Comparison of ENCODE assay signal across 18 cellular contexts in the genomic region with DNA sequence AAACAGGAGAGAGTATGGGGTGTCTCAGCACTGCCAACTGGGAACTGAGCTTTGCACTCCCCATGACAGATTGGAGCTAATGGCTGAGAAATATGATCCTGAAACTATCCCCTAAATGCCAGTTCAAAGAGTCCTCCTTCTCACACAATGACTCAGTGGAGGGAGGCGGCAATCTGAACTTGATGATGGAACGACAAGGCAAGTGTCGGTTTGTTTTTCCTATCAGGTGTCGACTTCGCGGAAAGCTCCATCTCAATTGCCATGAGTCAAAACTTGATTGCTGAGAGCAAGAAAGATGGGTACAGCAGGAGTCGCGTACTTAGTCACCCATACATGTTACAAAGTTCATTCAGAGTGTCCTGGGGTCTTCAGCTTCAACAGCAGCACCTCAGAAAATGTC. TPM values are rescaled to one million over a fixed set of nuclear protein-coding genes. Genes with fewer than 3 reads are reported as not detected.
DNase-seq lines count a peak whose midpoint lies in the region; ATAC-seq, FAIRE-seq and TF ChIP-seq lines count a peak whose summit lies in the region.
"Had no signal": no experiment of that assay in that cellular context is flagged by ENCODE, and none has a peak within 500 bp of the region (broad histone marks: within the 10 kb centered on the region; RNA-seq: fewer than 3 reads in every experiment).

No MANE protein-coding gene starts in this region.

- no TSS peak for BruUV-seq in GM12878 (replicated peaks; lab: Mats Ljungman, UMichigan)

- CTCF ChIA-PET in activated naive CD4-positive, alpha-beta T cell treated with anti-CD3 and anti-CD28 coated beads for 36 hours (lab: Charles Lee) = interaction anchor here (1.5 kb wide), 1 partner anchor 11 kb away, joined by 4 read pairs; no protein-coding TSS in a partner anchor
- CTCF ChIA-PET in GM12878 (lab: Yijun Ruan, JAX) = no interaction called here

- RAD21 ChIA-PET in GM12878 (lab: Charles Lee; ENCODE audit: unreplicated experiment) = no interaction called here

- POLR2A ChIA-PET in GM12878 (lab: Charles Lee) = no interaction called here

- H3K4me2 ChIP-seq in GM12878 (ENCODE audit: control insufficient read depth, insufficient read depth) = no peak overlapping the region
- H3K4me2 ChIP-seq in neural progenitor cell = peak overlapping the region; percentile 68

- no peak overlapping the region for H3K4me3 ChIP-seq in GM12878
- H3K4me3 ChIP-seq in neural progenitor cell = no peak overlapping the region
- no peak overlapping the region for H3K4me3 ChIP-seq in thyroid gland (replicated peaks in 1 of 3)
- H3K4me3 ChIP-seq: prostate gland, tibial artery had no signal

- H3K4me1 Mint-ChIP-seq in activated naive CD4-positive, alpha-beta T cell treated with anti-CD3 and anti-CD28 coated beads for 36 hours (ENCODE audit: low read depth) = no peaks in the 10 kb centered on the region
- peaks cover 24% of the 10 kb centered on the region for H3K4me1 Mint-ChIP-seq in neural progenitor cell
- H3K4me1 Mint-ChIP-seq: naive thymus-derived CD4-positive, alpha-beta T cell had no signal

- H3K9me3 Mint-ChIP-seq in activated naive CD4-positive, alpha-beta T cell treated with anti-CD3 and anti-CD28 coated beads for 36 hours = peaks cover 5% of the 10 kb centered on the region
- no peaks in the 10 kb centered on the region for H3K9me3 Mint-ChIP-seq in neural progenitor cell

- H3K9ac ChIP-seq in GM12878 (ENCODE audit: control insufficient read depth, insufficient read depth, low read length) (no peak overlapping the region), neural progenitor cell (no peak overlapping the region)

- TF ChIP-seq POLR2A in GM12878 (IDR thresholded peaks at IDR 0.05; ENCODE audit: low read depth, low read length) = no peak
- TF ChIP-seq POLR2A in thyroid gland (IDR thresholded peaks at IDR 0.05) = no peak

- no peak for TF ChIP-seq EP300 in GM12878 (IDR thresholded peaks at IDR 0.05; ENCODE audit: borderline replicate concordance in 1 of 2, control insufficient read depth in 1 of 2, low read depth in 2 of 2, low read length in 2 of 2)

- H3K27ac Mint-ChIP-seq in activated naive CD4-positive, alpha-beta T cell treated with anti-CD3 and anti-CD28 coated beads for 36 hours = no peak overlapping the region
- H3K27ac Mint-ChIP-seq in neural progenitor cell = peak overlapping the region; percentile 43
- H3K27ac Mint-ChIP-seq: naive thymus-derived CD4-positive, alpha-beta T cell had no signal

- H2AFZ ChIP-seq in GM12878 (ENCODE audit: control insufficient read depth, low read depth, low read length) (no peak overlapping the region), neural progenitor cell (replicated peaks) (peak overlapping the region; percentile 64)

- TF ChIP-seq CTCF in GM12878 (IDR thresholded peaks at IDR 0.05 in 2 of 3, conservative IDR thresholded peaks at IDR 0.05 in 1 of 3; ENCODE audit: control insufficient read depth in 2 of 3, extremely low read depth in 1 of 3, insufficient read depth in 1 of 3, low read depth in 3 of 3, low read length in 3 of 3) (no peak), neural progenitor cell (IDR thresholded peaks at IDR 0.05) (no peak), thyroid gland (IDR thresholded peaks at IDR 0.05) (no peak)

- H3K36me3 ChIP-seq in GM12878 (ENCODE audit: control insufficient read depth in 2 of 2, insufficient read depth in 2 of 2, low read length in 1 of 2) (no peaks in the 10 kb centered on the region), neural progenitor cell (no peaks in the 10 kb centered on the region), thyroid gland (no peaks in the 10 kb centered on the region)
- H3K36me3 ChIP-seq: prostate gland, tibial artery had no signal

- DNase-seq in activated naive CD4-positive, alpha-beta T cell treated with anti-CD3 and anti-CD28 coated beads for 36 hours = peak; percentile 34
- no peak for DNase-seq in activated naive CD4-positive, alpha-beta T cell (lab: John Stamatoyannopoulos, UW)
- peak; percentile 68 for DNase-seq in NCI-H2107 treated with DMSO at 0.1 percent for 48 hours (lab: John Stamatoyannopoulos, UW; ENCODE audit: unreplicated experiment)
- DNase-seq in GM12878 (ENCODE audit: low read depth, low spot score) = no peak
- no peak for DNase-seq in neural progenitor cell (ENCODE audit: low spot score)
- no peak for DNase-seq in thyroid gland
- DNase-seq in NCI-H345 treated with DMSO at 0.1 percent for 48 hours (lab: John Stamatoyannopoulos, UW; ENCODE audit: unreplicated experiment) = no peak
- DNase-seq in NCI-H1048 (lab: John Stamatoyannopoulos, UW) = no peak
- DNase-seq: activated gamma-delta T cell; COR-L47; hippocampal formation; left ventricle myocardium superior; naive thymus-derived CD4-positive, alpha-beta T cell; NCI-H2081 treated with DMSO at 0.1 percent for 48 hours; SHP77 treated with DMSO at 0.1 percent for 48 hours; tibial artery had no signal

- FAIRE-seq in GM12878 (lab: Jason Lieb, UNC) = no peak

- peaks cover 13% of the 10 kb centered on the region for H3F3A ChIP-seq in neural progenitor cell (ENCODE audit: low read depth)

- 10% methylated on average over 8 of the region's 8 CpGs for WGBS in GM12878 (ENCODE audit: insufficient coverage, insufficient replicate concordance, low lambda C conversion rate, missing lambda C conversion rate)
- WGBS in thyroid gland, 2 donors = 39% methylated on average over 8 of the region's 8 CpGs

- H3K79me2 ChIP-seq in GM12878 (ENCODE audit: control insufficient read depth, insufficient read depth, low read length) = no peaks in the 10 kb centered on the region
- no peaks in the 10 kb centered on the region for H3K79me2 ChIP-seq in neural progenitor cell (ENCODE audit: low read depth)

- no peak for TF ChIP-seq RAD21 in GM12878 (IDR thresholded peaks at IDR 0.05; ENCODE audit: insufficient read depth, low read depth, low read length)

- H4K20me1 ChIP-seq in GM12878 (ENCODE audit: control insufficient read depth, insufficient read depth) (no peaks in the 10 kb centered on the region), neural progenitor cell (ENCODE audit: low read depth) (no peaks in the 10 kb centered on the region)

- ATAC-seq in GM12878 = no peak
- ATAC-seq: left ventricle myocardium superior; naive thymus-derived CD4-positive, alpha-beta T cell had no signal

- H3K27me3 ChIP-seq in GM12878 (replicated peaks in 1 of 2; ENCODE audit: control insufficient read depth in 2 of 2, insufficient read depth in 2 of 2, low read length in 1 of 2) (no peaks in the 10 kb centered on the region), neural progenitor cell (peaks cover 9% of the 10 kb centered on the region), thyroid gland (no peaks in the 10 kb centered on the region)
- H3K27me3 ChIP-seq: tibial artery had no signal

- intact Hi-C loops in activated naive CD4-positive, alpha-beta T cell treated with anti-CD3 and anti-CD28 coated beads for 36 hours (cut with micrococcal nuclease) = no loop called here
- intact Hi-C loops in GM12878 (cut with micrococcal nuclease; ENCODE audit: unreplicated experiment) = no loop called here
- intact Hi-C loops in thyroid gland (cut with DNase I) = no loop called here

- H3K4me3 Mint-ChIP-seq in activated naive CD4-positive, alpha-beta T cell treated with anti-CD3 and anti-CD28 coated beads for 36 hours = no peak overlapping the region
- peak overlapping the region; percentile 36 for H3K4me3 Mint-ChIP-seq in neural progenitor cell
- H3K4me3 Mint-ChIP-seq: naive thymus-derived CD4-positive, alpha-beta T cell had no signal

- H3K4me1 ChIP-seq in GM12878 (ENCODE audit: control insufficient read depth, insufficient read depth, low read length) (no peaks in the 10 kb centered on the region), neural progenitor cell (peaks cover 16% of the 10 kb centered on the region), thyroid gland (no peaks in the 10 kb centered on the region)
- H3K4me1 ChIP-seq: prostate gland, tibial artery had no signal

- SMC1A ChIA-PET in GM12878 (lab: Charles Lee; ENCODE audit: uncharacterized antibody, unreplicated experiment) = interaction anchor here (2.4 kb wide), 1 partner anchor 11 kb away, joined by 10 read pairs; no protein-coding TSS in a partner anchor

- in situ Hi-C loops in GM12878 (cut with MboI) = no loop called here

- H3K9me3 ChIP-seq in GM12878 (replicated peaks; ENCODE audit: control insufficient read depth, insufficient read depth, low read length) (no peaks in the 10 kb centered on the region; the same call in 2 of the 3 replicates), neural progenitor cell (ENCODE audit: low read depth) (no peaks in the 10 kb centered on the region), thyroid gland (no peaks in the 10 kb centered on the region)
- H3K9me3 ChIP-seq: prostate gland, tibial artery had no signal

- H3K36me3 Mint-ChIP-seq in activated naive CD4-positive, alpha-beta T cell treated with anti-CD3 and anti-CD28 coated beads for 36 hours (ENCODE audit: low read depth) = no peaks in the 10 kb centered on the region
- no peaks in the 10 kb centered on the region for H3K36me3 Mint-ChIP-seq in neural progenitor cell

- no peak overlapping the region for H3K27ac ChIP-seq in GM12878 (ENCODE audit: control insufficient read depth, insufficient read depth)
- no peak overlapping the region for H3K27ac ChIP-seq in neural progenitor cell
- no peak overlapping the region for H3K27ac ChIP-seq in thyroid gland
- H3K27ac ChIP-seq: prostate gland, tibial artery had no signal

- peaks cover 18% of the 10 kb centered on the region for H3K27me3 Mint-ChIP-seq in activated naive CD4-positive, alpha-beta T cell treated with anti-CD3 and anti-CD28 coated beads for 36 hours (ENCODE audit: low read depth)
- no peaks in the 10 kb centered on the region for H3K27me3 Mint-ChIP-seq in neural progenitor cell (ENCODE audit: insufficient read depth, low read depth)

TF ChIP-seq in GM12878, 131 proteins besides CTCF, POLR2A, EP300 and RAD21 (continues in another document):
- no peak for TF ChIP-seq ZSCAN29 (IDR thresholded peaks at IDR 0.05)

RNA-seq across cellular contexts. Expression of gene NPY, which starts 52.5 kb away (rescaled TPM):
- total RNA-seq in activated naive CD4-positive, alpha-beta T cell treated with anti-CD3 and anti-CD28 coated beads for 36 hours = not detected
- not detected in 2 replicates for total RNA-seq in GM12878 (2013; cell fraction: nucleolus; rRNA removed)
- total RNA-seq in GM12878 (2014; rRNA removed) (not detected in 2 replicates), GM12878 (2014; rRNA removed; fragmentation: Illumina TruSeq; extraction: Trizol) (not detected in 2 replicates), GM12878 (2021) (not detected in 2 replicates), neural progenitor cell (ENCODE audit: low replicate concordance) (not detected in 2 replicates), thyroid gland (10 to 100 TPM in 1 of 4 donors, not detected in 3; 13.0 TPM)
- polyA plus RNA-seq in GM12878 (2011; ENCODE audit: low read depth) = not detected
- polyA plus RNA-seq in GM12878 (2011; rRNA removed) (not detected in 2 replicates), GM12878 (2014; fragmentation: Illumina TruSeq; extraction: Trizol) (not detected in 2 replicates), GM12878 (2014; fragmentation: Nextera tagmentation; extraction: Ambion mirVana) (not detected), GM12878 (2014; rRNA removed) (not detected in 2 replicates), GM12878 (2016; fragmentation: Nextera tagmentation; extraction: Ambion mirVana) (not detected)
- not detected in 2 replicates for polyA plus RNA-seq in GM12878 (2011; cell fraction: cytosol; rRNA removed)
- polyA plus RNA-seq in GM12878 (2011; cell fraction: nucleus; rRNA removed) = not detected in 2 replicates
- not detected in 2 replicates for polyA plus RNA-seq in GM12878 (2012)
- not detected in 2 replicates for polyA minus RNA-seq in GM12878 (2011; rRNA and poly(A)+ RNA removed)
- not detected in 2 replicates for polyA minus RNA-seq in GM12878 (2011; cell fraction: cytosol; rRNA and poly(A)+ RNA removed)
- polyA minus RNA-seq in GM12878 (2011; cell fraction: nucleus; rRNA and poly(A)+ RNA removed) = not detected in 2 replicates
- total RNA-seq: HT-29; left ventricle myocardium superior; naive thymus-derived CD4-positive, alpha-beta T cell had no signal
- polyA plus RNA-seq: naive thymus-derived CD4-positive, alpha-beta T cell had no signal

Comparison
In these comparisons a context has a peak if more than half of its experiments do, and no peak if none do; other contexts are left out.
1. DNase-seq: peak in activated naive CD4-positive, alpha-beta T cell treated with anti-CD3 and anti-CD28 coated beads for 36 hours (single experiment) and NCI-H2107 treated with DMSO at 0.1 percent for 48 hours (single experiment); none in activated naive CD4-positive, alpha-beta T cell (0 of 4), GM12878 (single experiment), neural progenitor cell (single experiment), thyroid gland (0 of 2), NCI-H345 treated with DMSO at 0.1 percent for 48 hours (single experiment) and NCI-H1048 (single experiment).